In the genomic region with DNA sequence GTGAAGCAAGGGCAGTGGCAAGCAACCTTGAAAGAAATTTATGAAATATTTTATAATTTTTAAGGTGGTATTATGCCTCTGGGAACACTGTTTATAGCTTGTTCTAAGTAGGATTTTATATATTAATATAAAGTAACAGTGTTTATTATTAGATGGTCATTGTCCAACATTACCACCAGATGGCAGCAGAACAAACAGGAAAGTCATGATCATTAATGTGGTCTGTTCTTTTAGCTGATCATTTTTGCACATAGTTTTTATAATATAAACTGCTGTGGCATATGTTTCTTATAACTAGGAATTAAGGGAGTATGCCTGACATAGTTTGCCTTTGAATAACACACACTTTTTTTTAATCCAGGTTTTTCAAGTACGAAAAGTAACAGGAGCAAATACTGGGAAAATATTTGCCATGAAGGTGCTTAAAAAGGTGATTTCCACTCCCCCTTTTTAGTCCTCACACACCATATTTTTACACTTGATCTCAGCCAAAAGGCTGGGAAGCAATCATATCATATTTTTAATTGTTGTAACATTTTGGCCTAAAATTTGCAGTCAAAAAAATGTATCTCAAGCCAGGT, we compare ENCODE assay signal across 9 cellular contexts.
DNase-seq lines count a peak whose midpoint lies in the region; ATAC-seq, FAIRE-seq and TF ChIP-seq lines count a peak whose summit lies in the region.
"Had no signal": no experiment of that assay in that cellular context is flagged by ENCODE, and none has a peak within 500 bp of the region (broad histone marks: within the 10 kb centered on the region; RNA-seq: fewer than 3 reads in every experiment).

No MANE protein-coding gene starts in this region.

- peaks cover 59% of the 10 kb centered on the region for H3K36me3 ChIP-seq in NT2/D1 (ENCODE audit: insufficient read depth, insufficient read length, low read length)

- FAIRE-seq in D721Med (lab: Jason Lieb, UNC): no peak

- no peaks in the 10 kb centered on the region for H3K9me3 ChIP-seq in NT2/D1 (ENCODE audit: insufficient read depth, low read length)

- no peak for ATAC-seq in stimulated activated effector memory CD8-positive, alpha-beta T cell treated with anti-CD3 and anti-CD28 coated beads, Interleukin-12 subunit alpha, Interleukin-12 subunit beta, amount 100 ng/mL, for 72 hours

- DNase-seq in D721Med (ENCODE audit: insufficient read length, low spot score) (peak; percentile 33), HEK293T (ENCODE audit: extremely low spot score) (peak; percentile 59), NT2/D1 (ENCODE audit: low read depth, low spot score) (peak; percentile 6), dedifferentiated amniotic fluid mesenchymal stem cell (ENCODE audit: extremely low spot score) (peak; percentile 58), midbrain (lab: John Stamatoyannopoulos, UW) (peak; percentile 21)
- DNase-seq in activated T-cell treated with anti-CD3 and anti-CD28 coated beads, Interleukin-2, amount 50 U/mL, for 1 hour: no peak
- no peak for DNase-seq in activated CD4-positive, alpha-beta T cell treated with anti-CD3 and anti-CD28 coated beads for 48 hours
- DNase-seq in stimulated activated effector memory CD8-positive, alpha-beta T cell treated with anti-CD3 and anti-CD28 coated beads, Interleukin-12 subunit alpha, Interleukin-12 subunit beta, amount 100 ng/mL, for 72 hours (ENCODE audit: low spot score in 2 of 2): no peak

- no peak overlapping the region for H3K9ac ChIP-seq in NT2/D1 (ENCODE audit: insufficient read length, low read depth)

- H3K9me3 Mint-ChIP-seq in stimulated activated effector memory CD8-positive, alpha-beta T cell treated with anti-CD3 and anti-CD28 coated beads, Interleukin-12 subunit alpha, Interleukin-12 subunit beta, amount 100 ng/mL, for 72 hours: no peaks in the 10 kb centered on the region
- H3K9me3 Mint-ChIP-seq: T-cell had no signal

- no peak overlapping the region for H3K4me3 ChIP-seq in NT2/D1 (ENCODE audit: insufficient read length, low read depth)

- H3K27ac Mint-ChIP-seq in stimulated activated effector memory CD8-positive, alpha-beta T cell treated with anti-CD3 and anti-CD28 coated beads, Interleukin-12 subunit alpha, Interleukin-12 subunit beta, amount 100 ng/mL, for 72 hours: no peak overlapping the region
- H3K27ac Mint-ChIP-seq: T-cell had no signal

- peaks cover 5% of the 10 kb centered on the region for H3K4me1 Mint-ChIP-seq in stimulated activated effector memory CD8-positive, alpha-beta T cell treated with anti-CD3 and anti-CD28 coated beads, Interleukin-12 subunit alpha, Interleukin-12 subunit beta, amount 100 ng/mL, for 72 hours

- peaks cover 98% of the 10 kb centered on the region for H3K36me3 Mint-ChIP-seq in stimulated activated effector memory CD8-positive, alpha-beta T cell treated with anti-CD3 and anti-CD28 coated beads, Interleukin-12 subunit alpha, Interleukin-12 subunit beta, amount 100 ng/mL, for 72 hours

- POLR2A ChIA-PET in HEK293T (lab: Yijun Ruan, JAX): no interaction called here

- no peaks in the 10 kb centered on the region for H3K27me3 ChIP-seq in NT2/D1 (ENCODE audit: insufficient read depth, insufficient read length)

- H3K4me1 ChIP-seq in NT2/D1 (ENCODE audit: insufficient read depth, insufficient read length): no peaks in the 10 kb centered on the region

- H3K4me3 Mint-ChIP-seq in stimulated activated effector memory CD8-positive, alpha-beta T cell treated with anti-CD3 and anti-CD28 coated beads, Interleukin-12 subunit alpha, Interleukin-12 subunit beta, amount 100 ng/mL, for 72 hours: no peak overlapping the region
- H3K4me3 Mint-ChIP-seq: T-cell had no signal

- CTCF ChIA-PET in HEK293T (lab: Yijun Ruan, JAX): interaction anchor here (0.6 to 1.6 kb wide), 8 partner anchors 9 to 151 kb away, joined by 3 to 9 read pairs (median 3); no protein-coding TSS in a partner anchor

- peak; percentile 70 for TF ChIP-seq CTCF in D721Med (IDR thresholded peaks at IDR 0.05; ENCODE audit: insufficient read depth, missing control alignments)

TF ChIP-seq in HEK293T, 16 proteins besides CTCF, POLR2A, EP300 and RAD21:
- TF ChIP-seq BHLHE40 (IDR thresholded peaks at IDR 0.05; ENCODE audit: borderline replicate concordance): no peak
- no peak for TF ChIP-seq ELF4 (IDR thresholded peaks at IDR 0.05)
- no peak for TF ChIP-seq CTBP1 (IDR thresholded peaks at IDR 0.05; ENCODE audit: borderline replicate concordance)

Comparison
In these comparisons a context has a peak if more than half of its experiments do, and no peak if none do; other contexts are left out.
1. DNase-seq: peak in D721Med (single experiment), HEK293T (single experiment), NT2/D1 (single experiment), dedifferentiated amniotic fluid mesenchymal stem cell (single experiment) and midbrain (single experiment); none in activated T-cell treated with anti-CD3 and anti-CD28 coated beads, Interleukin-2, amount 50 U/mL, for 1 hour (single experiment), activated CD4-positive, alpha-beta T cell treated with anti-CD3 and anti-CD28 coated beads for 48 hours (single experiment) and stimulated activated effector memory CD8-positive, alpha-beta T cell treated with anti-CD3 and anti-CD28 coated beads, Interleukin-12 subunit alpha, Interleukin-12 subunit beta, amount 100 ng/mL, for 72 hours (0 of 2).